1 cellular context compared by ENCODE assay signal in the genomic region with DNA sequence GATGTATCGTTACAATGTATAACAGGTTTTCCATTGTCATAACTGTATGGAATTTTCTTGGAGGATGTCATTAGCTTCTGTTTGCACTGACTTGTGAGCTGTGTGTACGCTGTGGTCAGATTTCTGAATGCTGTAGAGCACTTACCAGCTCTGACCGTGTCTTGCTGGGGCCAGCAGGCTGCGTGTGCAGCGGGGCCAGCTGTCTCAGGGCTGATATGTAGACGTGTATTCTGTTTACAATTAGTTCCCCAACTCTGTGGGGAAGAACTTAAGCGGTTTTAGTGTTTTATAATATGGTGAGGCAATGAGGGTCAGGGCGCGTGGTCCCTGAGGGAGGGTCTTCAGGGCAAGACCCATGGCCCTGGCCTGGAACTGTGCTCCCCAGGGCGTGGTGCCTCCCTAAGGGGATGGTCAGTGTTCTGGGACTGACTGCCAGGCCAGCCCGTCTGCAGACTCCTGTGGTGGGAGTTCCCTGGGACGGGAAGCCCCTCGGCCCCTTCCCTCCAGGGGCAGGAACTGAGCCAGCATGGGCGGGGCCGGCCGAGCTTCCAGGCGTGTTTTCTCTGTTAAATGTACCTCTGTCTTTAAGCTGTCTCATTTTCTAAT.
TF ChIP-seq lines count a peak whose summit lies in the region.

No MANE protein-coding gene starts in this region.

TF ChIP-seq in WTC11, 78 proteins besides CTCF, POLR2A, EP300 and RAD21 (continued from another document):
- TF ChIP-seq NR3C1 (CRISPR knock-in tag; conservative IDR thresholded peaks at IDR 0.05; ENCODE audit: low read depth): no peak
- no peak for TF ChIP-seq HMGA2 (CRISPR knock-in tag; IDR thresholded peaks at IDR 0.05)
- TF ChIP-seq FOXJ3 (CRISPR knock-in tag; IDR thresholded peaks at IDR 0.05; ENCODE audit: borderline replicate concordance): no peak
